Comparison of ENCODE assay signal across 16 cellular contexts in the genomic region with DNA sequence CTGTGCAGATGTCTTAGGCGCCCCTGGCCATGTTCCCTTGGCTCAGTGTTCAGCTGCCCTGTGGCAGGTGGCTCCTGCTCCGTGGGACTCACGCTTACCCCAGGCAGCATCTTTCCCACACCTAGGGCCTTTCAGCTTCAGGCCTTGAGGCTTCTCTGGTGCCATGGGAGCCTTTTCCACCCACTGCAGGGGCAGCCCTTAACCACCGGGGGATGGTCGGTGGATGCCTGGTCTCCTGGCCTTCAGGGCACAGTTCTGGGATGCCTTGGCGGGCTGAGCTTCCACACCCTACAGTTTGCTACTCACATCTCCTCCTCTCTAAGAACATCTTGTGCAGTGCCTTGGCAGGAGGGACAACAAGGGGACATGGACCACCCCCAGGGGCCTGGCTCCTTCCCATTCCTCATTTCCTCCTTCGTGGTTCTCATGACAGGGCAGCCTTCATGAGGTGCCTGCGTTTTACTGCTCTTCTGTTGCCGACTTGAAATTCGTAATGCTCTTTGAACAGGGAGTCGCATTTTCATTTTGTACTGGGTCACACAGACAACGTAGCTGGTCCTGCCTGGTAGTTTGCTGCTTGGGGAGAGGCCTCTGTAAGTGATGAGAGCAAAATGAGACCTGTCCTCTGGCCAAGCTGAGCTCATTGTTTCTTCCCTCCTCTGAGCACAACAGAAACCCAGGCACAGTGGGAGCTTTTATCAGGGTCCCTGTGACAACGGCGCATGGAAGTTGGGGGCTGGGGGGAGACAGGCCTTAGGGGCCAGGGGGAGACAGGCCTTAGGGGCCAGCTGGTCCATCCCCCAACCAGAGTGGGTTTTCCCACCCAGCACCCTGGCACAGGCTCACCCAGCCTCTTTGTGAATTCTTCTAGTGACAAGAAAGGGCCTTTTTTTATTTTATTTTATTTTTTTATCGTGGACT.
DNase-seq lines count a peak whose midpoint lies in the region; ATAC-seq and TF ChIP-seq lines count a peak whose summit lies in the region.
"Had no signal": no experiment of that assay in that cellular context is flagged by ENCODE, and none has a peak within 500 bp of the region (broad histone marks: within the 10 kb centered on the region; RNA-seq: fewer than 3 reads in every experiment).

No MANE protein-coding gene starts in this region.

- CTCF ChIA-PET in IMR-90 (lab: Yijun Ruan, JAX) = interaction anchor here (1.3 kb wide), 1 partner anchor 24 kb away, joined by 6 read pairs; no protein-coding TSS in a partner anchor

- no peak overlapping the region for H3K4me2 ChIP-seq in IMR-90 (ENCODE audit: low read depth, low read length)

- TF ChIP-seq RAD21 in IMR-90 (IDR thresholded peaks at IDR 0.05; ENCODE audit: low read length) = no peak

- no peak overlapping the region for H3K4ac ChIP-seq in IMR-90 (ENCODE audit: low read depth, low read length)

- TF ChIP-seq POLR2A in IMR-90 (IDR thresholded peaks at IDR 0.05; ENCODE audit: low read depth, low read length) = no peak

- TF ChIP-seq CTCF in IMR-90 (conservative IDR thresholded peaks at IDR 0.05; ENCODE audit: low read depth, low read length) (no peak), nephron (IDR thresholded peaks at IDR 0.05; ENCODE audit: unreplicated experiment in 3 of 3) (no peak), GM13976 (IDR thresholded peaks at IDR 0.05; ENCODE audit: borderline replicate concordance, control extremely low read depth, extremely low read depth, insufficient read depth, missing control alignments) (no peak)

- peaks cover 6% of the 10 kb centered on the region for H3K4me1 ChIP-seq in IMR-90 (ENCODE audit: control insufficient read depth, insufficient read depth, low read length)
- H3K4me1 ChIP-seq: left ventricle myocardium inferior had no signal

- no peak overlapping the region for H2BK5ac ChIP-seq in IMR-90 (ENCODE audit: low read depth, low read length, poor library complexity, severe bottlenecking)

- in situ Hi-C loops in IMR-90 (cut with MboI; ENCODE audit: low sequenced_read_pairs) (no loop called here), GM13976 (cut with MboI; ENCODE audit: low sequenced_read_pairs, unreplicated experiment) (no loop called here)

- no peaks in the 10 kb centered on the region for H3K27me3 Mint-ChIP-seq in central memory CD8-positive, alpha-beta T cell
- H3K27me3 Mint-ChIP-seq in nephron (ENCODE audit: low read depth) = no peaks in the 10 kb centered on the region

- no peak for ATAC-seq in IMR-90 (ENCODE audit: low read depth)
- ATAC-seq in central memory CD8-positive, alpha-beta T cell (replicated peaks; ENCODE audit: extremely low read depth, poor library complexity, severe bottlenecking) = no peak
- no peak for ATAC-seq in GM21390 (IDR thresholded peaks at IDR 0.05; ENCODE audit: unreplicated experiment)
- no peak for ATAC-seq in GM19023 (IDR thresholded peaks at IDR 0.05; ENCODE audit: unreplicated experiment)
- ATAC-seq: GM12878, Right ventricle myocardium inferior had no signal

- no peak overlapping the region for H3K18ac ChIP-seq in IMR-90 (ENCODE audit: low read depth, low read length)

- H2AK9ac ChIP-seq in IMR-90 (replicated peaks; ENCODE audit: low read depth, low read length, poor library complexity) = no peak overlapping the region

- H4K91ac ChIP-seq in IMR-90 (ENCODE audit: insufficient read depth, low read depth, low read length) = no peak overlapping the region

- no peaks in the 10 kb centered on the region for H3K79me1 ChIP-seq in IMR-90 (ENCODE audit: low read depth in 1 of 2, low read length in 2 of 2)

- no peaks in the 10 kb centered on the region for H3K36me3 ChIP-seq in IMR-90 (ENCODE audit: control insufficient read depth, insufficient read depth, low read length)
- H3K36me3 ChIP-seq: cardiac muscle cell, left ventricle myocardium inferior had no signal

- peak in 10 of 14 donors; percentile 6 to 73 (median 50) for DNase-seq in C1 segment of cervical spinal cord (lab: John Stamatoyannopoulos, UW)
- DNase-seq in IMR-90 = no peak
- no peak for DNase-seq in central memory CD8-positive, alpha-beta T cell (ENCODE audit: low spot score in 2 of 2)
- DNase-seq in mesenteric fat pad (ENCODE audit: low spot score) = no peak
- DNase-seq in GM13976 (ENCODE audit: low spot score) = no peak
- DNase-seq: activated CD4-positive, alpha-beta T cell treated with anti-CD3 and anti-CD28 coated beads, Interleukin-2, amount 50 U/mL, for 1 hour; left ventricle myocardium inferior; small intestine had no signal

- no peak overlapping the region for H2BK20ac ChIP-seq in IMR-90 (ENCODE audit: low read depth, low read length)

- dilution Hi-C loops in IMR-90 (cut with HindIII; ENCODE audit: low sequenced_read_pairs, unreplicated experiment) = no loop called here

- H3K14ac ChIP-seq in IMR-90 (replicated peaks; ENCODE audit: low read depth, low read length) = no peak overlapping the region

- H3K9me3 Mint-ChIP-seq in central memory CD8-positive, alpha-beta T cell = no peaks in the 10 kb centered on the region
- H3K9me3 Mint-ChIP-seq in nephron = no peaks in the 10 kb centered on the region

- H3K9me3 ChIP-seq in IMR-90 (ENCODE audit: control insufficient read depth, insufficient read depth, low read length) = no peaks in the 10 kb centered on the region
- H3K9me3 ChIP-seq: left ventricle myocardium inferior, testis had no signal

- H3K4me3 Mint-ChIP-seq in central memory CD8-positive, alpha-beta T cell = no peak overlapping the region
- H3K4me3 Mint-ChIP-seq in nephron = no peak overlapping the region

- POLR2A ChIA-PET in IMR-90 (lab: Charles Lee; ENCODE audit: unreplicated experiment) = no interaction called here

- H3K56ac ChIP-seq in IMR-90 (ENCODE audit: extremely low read depth, insufficient read depth, low read length) = no peak overlapping the region

- no peak overlapping the region for H3K23ac ChIP-seq in IMR-90 (ENCODE audit: low read depth, low read length)

- no peak overlapping the region for H3K9ac ChIP-seq in IMR-90 (ENCODE audit: low read depth, low read length)

- H3K27ac ChIP-seq in IMR-90 (ENCODE audit: insufficient read depth, low read length) = no peak overlapping the region
- H3K27ac ChIP-seq: cardiac muscle cell, left ventricle myocardium inferior had no signal

- H4K20me1 ChIP-seq in IMR-90 (ENCODE audit: insufficient read depth, low read length) = no peaks in the 10 kb centered on the region

- WGBS in IMR-90 (ENCODE audit: extremely low coverage in 2 of 2, insufficient read length in 1 of 2), 2 experiments = no CpG with 5 or more reads among the region's 15 CpGs

- H2BK15ac ChIP-seq in IMR-90 (ENCODE audit: low read depth, low read length) = no peak overlapping the region

- peaks cover 29% of the 10 kb centered on the region for H3K4me1 Mint-ChIP-seq in central memory CD8-positive, alpha-beta T cell
- H3K4me1 Mint-ChIP-seq in nephron = peaks cover 53% of the 10 kb centered on the region

- H2AFZ ChIP-seq in IMR-90 (replicated peaks; ENCODE audit: low read length, poor library complexity) = peak overlapping the region; percentile 55

- no peak overlapping the region for H4K8ac ChIP-seq in IMR-90 (ENCODE audit: low read depth in 2 of 2, low read length in 2 of 2)

- intact Hi-C loops in IMR-90 (cut with micrococcal nuclease) = no loop called here

- peak overlapping the region; percentile 93 for H3K27ac Mint-ChIP-seq in central memory CD8-positive, alpha-beta T cell (ENCODE audit: low read depth)
- H3K27ac Mint-ChIP-seq in nephron = peak overlapping the region in 2 of 3 experiments; percentile 9 to 36
- H3K27ac Mint-ChIP-seq: progenitor cell of endocrine pancreas had no signal

- no peaks in the 10 kb centered on the region; the same call in none of the 2 replicates for H3K27me3 ChIP-seq in IMR-90 (ENCODE audit: control insufficient read depth, insufficient read depth, low read length)
- H3K27me3 ChIP-seq: cardiac muscle cell, testis had no signal

- no peaks in the 10 kb centered on the region for H3K36me3 Mint-ChIP-seq in central memory CD8-positive, alpha-beta T cell (ENCODE audit: insufficient read depth)
- no peaks in the 10 kb centered on the region for H3K36me3 Mint-ChIP-seq in nephron (ENCODE audit: low read depth)

- peaks cover 7% of the 10 kb centered on the region; the same call in 1 of the 2 replicates for H3K9me1 ChIP-seq in IMR-90 (ENCODE audit: insufficient read depth, low read length)

- BruUV-seq in IMR-90 (replicated peaks; lab: Mats Ljungman, UMichigan) = no TSS peak

- H3K4me3 ChIP-seq in IMR-90 (ENCODE audit: insufficient read depth, low read depth, low read length) = no peak overlapping the region
- H3K4me3 ChIP-seq: cardiac muscle cell, GM12878, left ventricle myocardium inferior, testis had no signal

- no peak overlapping the region for H4K5ac ChIP-seq in IMR-90 (ENCODE audit: low read depth, low read length)

- no peak overlapping the region for H2BK120ac ChIP-seq in IMR-90 (ENCODE audit: low read depth, low read length)

- H2AK5ac ChIP-seq in IMR-90 (ENCODE audit: low read depth, low read length) = no peak overlapping the region

TF ChIP-seq in IMR-90, 13 proteins besides CTCF, POLR2A, EP300 and RAD21 (continues in another document):
- TF ChIP-seq MAFK (IDR thresholded peaks at IDR 0.05; ENCODE audit: low read depth, low read length) (no peak), SMC3 (IDR thresholded peaks at IDR 0.05; ENCODE audit: low read depth, low read length) (no peak), NFE2L2 (IDR thresholded peaks at IDR 0.05; ENCODE audit: low read depth, low read length) (no peak), RCOR1 (IDR thresholded peaks at IDR 0.05; ENCODE audit: insufficient replicate concordance, low read length) (no peak), RFX5 (IDR thresholded peaks at IDR 0.05; ENCODE audit: low read depth, low read length) (no peak), FOS (IDR thresholded peaks at IDR 0.05; ENCODE audit: low read depth, low read length) (no peak)
- TF ChIP-seq, protein P1, sequence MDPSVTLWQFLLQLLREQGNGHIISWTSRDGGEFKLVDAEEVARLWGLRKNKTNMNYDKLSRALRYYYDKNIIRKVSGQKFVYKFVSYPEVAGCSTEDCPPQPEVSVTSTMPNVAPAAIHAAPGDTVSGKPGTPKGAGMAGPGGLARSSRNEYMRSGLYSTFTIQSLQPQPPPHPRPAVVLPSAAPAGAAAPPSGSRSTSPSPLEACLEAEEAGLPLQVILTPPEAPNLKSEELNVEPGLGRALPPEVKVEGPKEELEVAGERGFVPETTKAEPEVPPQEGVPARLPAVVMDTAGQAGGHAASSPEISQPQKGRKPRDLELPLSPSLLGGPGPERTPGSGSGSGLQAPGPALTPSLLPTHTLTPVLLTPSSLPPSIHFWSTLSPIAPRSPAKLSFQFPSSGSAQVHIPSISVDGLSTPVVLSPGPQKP (IDR thresholded peaks at IDR 0.05; ENCODE audit: borderline replicate concordance, low read depth, low read length) = no peak
- TF ChIP-seq, protein P2, sequence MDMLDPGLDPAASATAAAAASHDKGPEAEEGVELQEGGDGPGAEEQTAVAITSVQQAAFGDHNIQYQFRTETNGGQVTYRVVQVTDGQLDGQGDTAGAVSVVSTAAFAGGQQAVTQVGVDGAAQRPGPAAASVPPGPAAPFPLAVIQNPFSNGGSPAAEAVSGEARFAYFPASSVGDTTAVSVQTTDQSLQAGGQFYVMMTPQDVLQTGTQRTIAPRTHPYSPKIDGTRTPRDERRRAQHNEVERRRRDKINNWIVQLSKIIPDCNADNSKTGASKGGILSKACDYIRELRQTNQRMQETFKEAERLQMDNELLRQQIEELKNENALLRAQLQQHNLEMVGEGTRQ (IDR thresholded peaks at IDR 0.05; ENCODE audit: low read depth, low read length) = no peak

Comparison
In these comparisons a context has a peak if more than half of its experiments do, and no peak if none do; other contexts are left out.
1. DNase-seq: peak in C1 segment of cervical spinal cord (10 of 14); none in IMR-90 (single experiment), central memory CD8-positive, alpha-beta T cell (0 of 2), mesenteric fat pad (single experiment) and GM13976 (single experiment).